ENCODE assay signal across 13 cellular contexts in the genomic region with DNA sequence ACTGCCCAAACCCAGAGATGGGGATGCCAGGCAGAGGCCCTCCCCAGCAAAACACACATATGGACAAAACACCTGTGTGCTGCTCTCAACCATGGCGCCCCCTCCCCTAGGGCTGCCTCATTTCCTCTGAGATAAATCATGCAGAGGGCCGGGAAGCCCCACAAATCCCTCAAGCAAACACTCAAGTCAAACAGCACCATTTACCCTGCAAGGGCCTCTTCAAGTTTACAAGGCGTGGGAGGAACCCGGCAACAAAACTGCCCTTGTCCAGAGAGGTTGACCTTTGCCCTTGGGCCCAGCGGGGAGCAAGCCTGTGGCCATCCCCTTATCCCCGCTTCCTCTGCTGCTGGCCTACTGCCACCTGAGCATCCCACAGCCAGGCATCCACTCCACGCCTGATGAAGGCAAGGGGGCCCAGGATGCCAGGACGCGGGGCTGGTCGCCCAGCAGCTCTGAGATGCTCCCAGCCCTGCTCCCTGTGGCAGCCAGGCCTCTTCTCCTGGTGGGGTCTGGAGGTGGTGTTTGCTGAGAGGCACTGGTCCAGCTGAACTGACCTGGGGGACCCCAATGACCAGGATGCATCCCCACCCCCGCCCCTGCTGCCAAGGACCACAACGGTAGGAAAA.
DNase-seq lines count a peak whose midpoint lies in the region; ATAC-seq, FAIRE-seq and TF ChIP-seq lines count a peak whose summit lies in the region.
"Had no signal": no experiment of that assay in that cellular context is flagged by ENCODE, and none has a peak within 500 bp of the region (broad histone marks: within the 10 kb centered on the region; RNA-seq: fewer than 3 reads in every experiment).

No MANE protein-coding gene starts in this region.

- no peaks in the 10 kb centered on the region for H3K27me3 ChIP-seq in MG63
- H3K27me3 ChIP-seq: ascending aorta had no signal

- H3K9me3 ChIP-seq in mucosa of descending colon (no peaks in the 10 kb centered on the region), MG63 (no peaks in the 10 kb centered on the region)
- H3K9me3 ChIP-seq: ascending aorta had no signal

- FAIRE-seq in H54 (lab: Jason Lieb, UNC): no peak

- peak; percentile 85 for DNase-seq in DMS53 (lab: John Stamatoyannopoulos, UW)
- peak; percentile 31 for DNase-seq in H54 (ENCODE audit: insufficient read length, low spot score)
- DNase-seq in mucosa of descending colon: peak; percentile 40 to 64 (median 53)
- no peak for DNase-seq in MG63
- DNase-seq in SIG-M5 (lab: John Stamatoyannopoulos, UW): no peak
- DNase-seq: CD4-positive, CD25-positive, alpha-beta regulatory T cell; NCI-H774; stimulated activated CD4-positive, alpha-beta T cell treated with anti-CD3 and anti-CD28 coated beads, Interleukin-12 subunit alpha, Interleukin-12 subunit beta, amount 100 ng/mL, for 4 hours; stimulated activated naive CD4-positive, alpha-beta T cell treated with Interleukin-2 at 50 U/mL for 16 hours had no signal

- peak; percentile 41 for ATAC-seq in mucosa of descending colon
- ATAC-seq in GM21619 (IDR thresholded peaks at IDR 0.05; ENCODE audit: unreplicated experiment): no peak
- no peak for ATAC-seq in HG02973 (IDR thresholded peaks at IDR 0.05; ENCODE audit: unreplicated experiment)

- peaks cover 16% of the 10 kb centered on the region for H3K4me1 ChIP-seq in mucosa of descending colon (ENCODE audit: low read depth)

- no peak for TF ChIP-seq POLR2A in H54 (IDR thresholded peaks at IDR 0.05; ENCODE audit: low read depth, low read length)

- H3K36me3 ChIP-seq in mucosa of descending colon (ENCODE audit: low read depth) (no peaks in the 10 kb centered on the region), MG63 (peaks cover 28% of the 10 kb centered on the region)

- intact Hi-C loops in mucosa of descending colon (cut with DNase I, micrococcal nuclease): loop anchor here in 1 of 2 donors (10.0 kb wide), 1 partner anchor 126 kb away; no protein-coding TSS in a partner anchor

- H3K4me3 ChIP-seq in mucosa of descending colon (no peak overlapping the region), MG63 (no peak overlapping the region)
- H3K4me3 ChIP-seq: ascending aorta had no signal

- TF ChIP-seq CTCF in mucosa of descending colon (IDR thresholded peaks at IDR 0.05): no peak

TF ChIP-seq in PFSK-1, 5 proteins besides CTCF, POLR2A, EP300 and RAD21:
- TF ChIP-seq POLR2AphosphoS5 (IDR thresholded peaks at IDR 0.05; ENCODE audit: low read depth, low read length) (no peak), REST (IDR thresholded peaks at IDR 0.05; ENCODE audit: insufficient read depth in 1 of 2, low read depth in 2 of 2, low read length in 2 of 2) (no peak), SIN3A (IDR thresholded peaks at IDR 0.05; ENCODE audit: borderline replicate concordance, insufficient read depth, low read length) (no peak), TAF1 (IDR thresholded peaks at IDR 0.05; ENCODE audit: borderline replicate concordance, insufficient read depth, low read length) (no peak), FOXP2 (optimal IDR thresholded peaks at IDR 0.05; ENCODE audit: borderline replicate concordance, extremely low read depth, extremely low read length, insufficient read depth) (peak; percentile 46)

Comparison
In these comparisons a context has a peak if more than half of its experiments do, and no peak if none do; other contexts are left out.
1. DNase-seq: peak in DMS53 (single experiment), H54 (single experiment) and mucosa of descending colon (3 of 3); none in MG63 (single experiment) and SIG-M5 (single experiment).